Comparison of ENCODE assay signal across 1 cellular context in the genomic region with DNA sequence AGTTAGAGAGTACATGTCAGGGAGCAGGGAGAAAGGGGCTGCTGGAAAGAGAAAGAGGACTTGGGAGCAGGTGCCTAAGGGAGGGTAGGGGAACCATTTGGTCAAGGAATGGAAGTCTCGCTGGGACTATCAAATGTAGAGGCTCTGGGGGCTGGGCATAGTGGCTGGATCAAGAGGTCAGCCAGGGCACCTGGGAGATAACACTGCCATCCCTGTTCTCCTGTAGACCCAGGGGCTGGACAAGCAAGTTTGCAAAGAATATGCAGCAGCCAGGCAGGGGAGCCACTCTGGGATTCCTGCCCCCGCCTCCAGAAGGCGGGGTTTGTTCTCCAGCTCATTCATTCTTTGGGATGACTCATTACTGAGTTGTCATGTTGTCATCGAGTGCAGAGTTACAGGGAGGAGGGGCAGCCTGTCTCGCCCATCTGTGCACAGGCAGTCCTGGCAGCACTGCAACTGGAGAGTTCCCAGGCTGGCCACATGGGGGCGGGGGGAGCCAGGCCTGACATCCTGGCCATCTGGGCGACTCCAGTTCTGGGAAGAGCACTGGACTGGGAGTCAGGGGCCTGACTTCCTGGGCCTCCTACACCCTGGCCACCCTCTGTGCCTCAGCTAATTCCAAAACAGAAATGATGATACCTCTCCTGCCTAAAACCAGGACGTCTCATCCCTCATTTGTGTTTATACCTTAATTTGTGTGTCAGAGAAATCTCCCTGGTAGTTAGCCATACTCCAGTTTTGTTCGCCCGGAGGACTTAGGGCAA.
TF ChIP-seq lines count a peak whose summit lies in the region.

No MANE protein-coding gene starts in this region.

TF ChIP-seq in HepG2, 621 proteins besides CTCF, POLR2A, EP300 and RAD21 (continued from another document and continues in another):
- TF ChIP-seq, protein P1, sequence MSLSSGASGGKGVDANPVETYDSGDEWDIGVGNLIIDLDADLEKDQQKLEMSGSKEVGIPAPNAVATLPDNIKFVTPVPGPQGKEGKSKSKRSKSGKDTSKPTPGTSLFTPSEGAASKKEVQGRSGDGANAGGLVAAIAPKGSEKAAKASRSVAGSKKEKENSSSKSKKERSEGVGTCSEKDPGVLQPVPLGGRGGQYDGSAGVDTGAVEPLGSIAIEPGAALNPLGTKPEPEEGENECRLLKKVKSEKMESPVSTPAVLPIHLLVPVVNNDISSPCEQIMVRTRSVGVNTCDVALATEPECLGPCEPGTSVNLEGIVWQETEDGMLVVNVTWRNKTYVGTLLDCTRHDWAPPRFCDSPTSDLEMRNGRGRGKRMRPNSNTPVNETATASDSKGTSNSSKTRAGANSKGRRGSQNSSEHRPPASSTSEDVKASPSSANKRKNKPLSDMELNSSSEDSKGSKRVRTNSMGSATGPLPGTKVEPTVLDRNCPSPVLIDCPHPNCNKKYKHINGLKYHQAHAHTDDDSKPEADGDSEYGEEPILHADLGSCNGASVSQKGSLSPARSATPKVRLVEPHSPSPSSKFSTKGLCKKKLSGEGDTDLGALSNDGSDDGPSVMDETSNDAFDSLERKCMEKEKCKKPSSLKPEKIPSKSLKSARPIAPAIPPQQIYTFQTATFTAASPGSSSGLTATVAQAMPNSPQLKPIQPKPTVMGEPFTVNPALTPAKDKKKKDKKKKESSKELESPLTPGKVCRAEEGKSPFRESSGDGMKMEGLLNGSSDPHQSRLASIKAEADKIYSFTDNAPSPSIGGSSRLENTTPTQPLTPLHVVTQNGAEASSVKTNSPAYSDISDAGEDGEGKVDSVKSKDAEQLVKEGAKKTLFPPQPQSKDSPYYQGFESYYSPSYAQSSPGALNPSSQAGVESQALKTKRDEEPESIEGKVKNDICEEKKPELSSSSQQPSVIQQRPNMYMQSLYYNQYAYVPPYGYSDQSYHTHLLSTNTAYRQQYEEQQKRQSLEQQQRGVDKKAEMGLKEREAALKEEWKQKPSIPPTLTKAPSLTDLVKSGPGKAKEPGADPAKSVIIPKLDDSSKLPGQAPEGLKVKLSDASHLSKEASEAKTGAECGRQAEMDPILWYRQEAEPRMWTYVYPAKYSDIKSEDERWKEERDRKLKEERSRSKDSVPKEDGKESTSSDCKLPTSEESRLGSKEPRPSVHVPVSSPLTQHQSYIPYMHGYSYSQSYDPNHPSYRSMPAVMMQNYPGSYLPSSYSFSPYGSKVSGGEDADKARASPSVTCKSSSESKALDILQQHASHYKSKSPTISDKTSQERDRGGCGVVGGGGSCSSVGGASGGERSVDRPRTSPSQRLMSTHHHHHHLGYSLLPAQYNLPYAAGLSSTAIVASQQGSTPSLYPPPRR (CRISPR knock-in tag; IDR thresholded peaks at IDR 0.05; ENCODE audit: borderline replicate concordance), result peak; percentile 48; the same call in 1 of the 2 replicates
- TF ChIP-seq PCBP1 (IDR thresholded peaks at IDR 0.05; ENCODE audit: borderline replicate concordance, low read depth, low read length) (no peak), MTF2 (CRISPR knock-in tag; IDR thresholded peaks at IDR 0.05; ENCODE audit: borderline replicate concordance) (no peak), TBL1XR1 (IDR thresholded peaks at IDR 0.05; ENCODE audit: borderline replicate concordance, low read length, partially characterized antibody) (peak; percentile 43), JUNB (CRISPR knock-in tag; IDR thresholded peaks at IDR 0.05; ENCODE audit: borderline replicate concordance) (peak; percentile 85; the same call in 1 of the 2 replicates), KDM1A (CRISPR knock-in tag; IDR thresholded peaks at IDR 0.05) (peak; percentile 74), PRPF4 (IDR thresholded peaks at IDR 0.05; ENCODE audit: low read depth, low read length, poor library complexity, severe bottlenecking) (no peak), ZNF557 (CRISPR knock-in tag; IDR thresholded peaks at IDR 0.05) (no peak), GABPB1 (CRISPR knock-in tag; IDR thresholded peaks at IDR 0.05) (peak; percentile 74), NRL (CRISPR knock-in tag; IDR thresholded peaks at IDR 0.05; ENCODE audit: borderline replicate concordance) (peak; percentile 73; the same call in 1 of the 2 replicates), ZNF75D (CRISPR knock-in tag; IDR thresholded peaks at IDR 0.05; ENCODE audit: borderline replicate concordance) (no peak), PHF5A (CRISPR knock-in tag; IDR thresholded peaks at IDR 0.05; ENCODE audit: low read depth, unreplicated experiment) (peak; percentile 92), DR1 (CRISPR knock-in tag; IDR thresholded peaks at IDR 0.05) (0 out of 2 replicates have a peak, but pooled peaks have one; percentile 22), ZNF570 (CRISPR knock-in tag; IDR thresholded peaks at IDR 0.05; ENCODE audit: borderline replicate concordance) (no peak), SMARCE1 (IDR thresholded peaks at IDR 0.05; ENCODE audit: borderline replicate concordance) (no peak)
- TF ChIP-seq, protein P2, sequence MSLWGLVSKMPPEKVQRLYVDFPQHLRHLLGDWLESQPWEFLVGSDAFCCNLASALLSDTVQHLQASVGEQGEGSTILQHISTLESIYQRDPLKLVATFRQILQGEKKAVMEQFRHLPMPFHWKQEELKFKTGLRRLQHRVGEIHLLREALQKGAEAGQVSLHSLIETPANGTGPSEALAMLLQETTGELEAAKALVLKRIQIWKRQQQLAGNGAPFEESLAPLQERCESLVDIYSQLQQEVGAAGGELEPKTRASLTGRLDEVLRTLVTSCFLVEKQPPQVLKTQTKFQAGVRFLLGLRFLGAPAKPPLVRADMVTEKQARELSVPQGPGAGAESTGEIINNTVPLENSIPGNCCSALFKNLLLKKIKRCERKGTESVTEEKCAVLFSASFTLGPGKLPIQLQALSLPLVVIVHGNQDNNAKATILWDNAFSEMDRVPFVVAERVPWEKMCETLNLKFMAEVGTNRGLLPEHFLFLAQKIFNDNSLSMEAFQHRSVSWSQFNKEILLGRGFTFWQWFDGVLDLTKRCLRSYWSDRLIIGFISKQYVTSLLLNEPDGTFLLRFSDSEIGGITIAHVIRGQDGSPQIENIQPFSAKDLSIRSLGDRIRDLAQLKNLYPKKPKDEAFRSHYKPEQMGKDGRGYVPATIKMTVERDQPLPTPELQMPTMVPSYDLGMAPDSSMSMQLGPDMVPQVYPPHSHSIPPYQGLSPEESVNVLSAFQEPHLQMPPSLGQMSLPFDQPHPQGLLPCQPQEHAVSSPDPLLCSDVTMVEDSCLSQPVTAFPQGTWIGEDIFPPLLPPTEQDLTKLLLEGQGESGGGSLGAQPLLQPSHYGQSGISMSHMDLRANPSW (CRISPR knock-in tag; IDR thresholded peaks at IDR 0.05; ENCODE audit: borderline replicate concordance), result no peak; the same call in 1 of the 2 replicates
- TF ChIP-seq, protein P3, sequence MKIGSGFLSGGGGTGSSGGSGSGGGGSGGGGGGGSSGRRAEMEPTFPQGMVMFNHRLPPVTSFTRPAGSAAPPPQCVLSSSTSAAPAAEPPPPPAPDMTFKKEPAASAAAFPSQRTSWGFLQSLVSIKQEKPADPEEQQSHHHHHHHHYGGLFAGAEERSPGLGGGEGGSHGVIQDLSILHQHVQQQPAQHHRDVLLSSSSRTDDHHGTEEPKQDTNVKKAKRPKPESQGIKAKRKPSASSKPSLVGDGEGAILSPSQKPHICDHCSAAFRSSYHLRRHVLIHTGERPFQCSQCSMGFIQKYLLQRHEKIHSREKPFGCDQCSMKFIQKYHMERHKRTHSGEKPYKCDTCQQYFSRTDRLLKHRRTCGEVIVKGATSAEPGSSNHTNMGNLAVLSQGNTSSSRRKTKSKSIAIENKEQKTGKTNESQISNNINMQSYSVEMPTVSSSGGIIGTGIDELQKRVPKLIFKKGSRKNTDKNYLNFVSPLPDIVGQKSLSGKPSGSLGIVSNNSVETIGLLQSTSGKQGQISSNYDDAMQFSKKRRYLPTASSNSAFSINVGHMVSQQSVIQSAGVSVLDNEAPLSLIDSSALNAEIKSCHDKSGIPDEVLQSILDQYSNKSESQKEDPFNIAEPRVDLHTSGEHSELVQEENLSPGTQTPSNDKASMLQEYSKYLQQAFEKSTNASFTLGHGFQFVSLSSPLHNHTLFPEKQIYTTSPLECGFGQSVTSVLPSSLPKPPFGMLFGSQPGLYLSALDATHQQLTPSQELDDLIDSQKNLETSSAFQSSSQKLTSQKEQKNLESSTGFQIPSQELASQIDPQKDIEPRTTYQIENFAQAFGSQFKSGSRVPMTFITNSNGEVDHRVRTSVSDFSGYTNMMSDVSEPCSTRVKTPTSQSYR (CRISPR knock-in tag; IDR thresholded peaks at IDR 0.05; ENCODE audit: borderline replicate concordance), result peak; percentile 84; the same call in 1 of the 2 replicates
- TF ChIP-seq, protein P4, sequence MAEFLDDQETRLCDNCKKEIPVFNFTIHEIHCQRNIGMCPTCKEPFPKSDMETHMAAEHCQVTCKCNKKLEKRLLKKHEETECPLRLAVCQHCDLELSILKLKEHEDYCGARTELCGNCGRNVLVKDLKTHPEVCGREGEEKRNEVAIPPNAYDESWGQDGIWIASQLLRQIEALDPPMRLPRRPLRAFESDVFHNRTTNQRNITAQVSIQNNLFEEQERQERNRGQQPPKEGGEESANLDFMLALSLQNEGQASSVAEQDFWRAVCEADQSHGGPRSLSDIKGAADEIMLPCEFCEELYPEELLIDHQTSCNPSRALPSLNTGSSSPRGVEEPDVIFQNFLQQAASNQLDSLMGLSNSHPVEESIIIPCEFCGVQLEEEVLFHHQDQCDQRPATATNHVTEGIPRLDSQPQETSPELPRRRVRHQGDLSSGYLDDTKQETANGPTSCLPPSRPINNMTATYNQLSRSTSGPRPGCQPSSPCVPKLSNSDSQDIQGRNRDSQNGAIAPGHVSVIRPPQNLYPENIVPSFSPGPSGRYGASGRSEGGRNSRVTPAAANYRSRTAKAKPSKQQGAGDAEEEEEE (CRISPR knock-in tag; IDR thresholded peaks at IDR 0.05; ENCODE audit: borderline replicate concordance), result peak; percentile 57; the same call in 1 of the 2 replicates
- TF ChIP-seq, protein P5, sequence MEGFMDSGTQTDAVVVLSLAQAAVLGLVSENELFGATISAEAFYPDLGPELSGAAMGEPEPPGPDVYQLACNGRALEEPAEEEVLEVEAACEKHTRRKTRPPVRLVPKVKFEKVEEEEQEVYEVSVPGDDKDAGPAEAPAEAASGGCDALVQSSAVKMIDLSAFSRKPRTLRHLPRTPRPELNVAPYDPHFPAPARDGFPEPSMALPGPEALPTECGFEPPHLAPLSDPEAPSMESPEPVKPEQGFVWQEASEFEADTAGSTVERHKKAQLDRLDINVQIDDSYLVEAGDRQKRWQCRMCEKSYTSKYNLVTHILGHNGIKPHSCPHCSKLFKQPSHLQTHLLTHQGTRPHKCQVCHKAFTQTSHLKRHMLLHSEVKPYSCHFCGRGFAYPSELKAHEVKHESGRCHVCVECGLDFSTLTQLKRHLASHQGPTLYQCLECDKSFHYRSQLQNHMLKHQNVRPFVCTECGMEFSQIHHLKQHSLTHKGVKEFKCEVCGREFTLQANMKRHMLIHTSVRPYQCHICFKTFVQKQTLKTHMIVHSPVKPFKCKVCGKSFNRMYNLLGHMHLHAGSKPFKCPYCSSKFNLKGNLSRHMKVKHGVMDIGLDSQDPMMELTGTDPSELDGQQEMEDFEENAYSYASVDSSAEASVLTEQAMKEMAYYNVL (CRISPR knock-in tag; IDR thresholded peaks at IDR 0.05; ENCODE audit: borderline replicate concordance), result peak; percentile 39; the same call in 1 of the 2 replicates
- TF ChIP-seq, protein P6, sequence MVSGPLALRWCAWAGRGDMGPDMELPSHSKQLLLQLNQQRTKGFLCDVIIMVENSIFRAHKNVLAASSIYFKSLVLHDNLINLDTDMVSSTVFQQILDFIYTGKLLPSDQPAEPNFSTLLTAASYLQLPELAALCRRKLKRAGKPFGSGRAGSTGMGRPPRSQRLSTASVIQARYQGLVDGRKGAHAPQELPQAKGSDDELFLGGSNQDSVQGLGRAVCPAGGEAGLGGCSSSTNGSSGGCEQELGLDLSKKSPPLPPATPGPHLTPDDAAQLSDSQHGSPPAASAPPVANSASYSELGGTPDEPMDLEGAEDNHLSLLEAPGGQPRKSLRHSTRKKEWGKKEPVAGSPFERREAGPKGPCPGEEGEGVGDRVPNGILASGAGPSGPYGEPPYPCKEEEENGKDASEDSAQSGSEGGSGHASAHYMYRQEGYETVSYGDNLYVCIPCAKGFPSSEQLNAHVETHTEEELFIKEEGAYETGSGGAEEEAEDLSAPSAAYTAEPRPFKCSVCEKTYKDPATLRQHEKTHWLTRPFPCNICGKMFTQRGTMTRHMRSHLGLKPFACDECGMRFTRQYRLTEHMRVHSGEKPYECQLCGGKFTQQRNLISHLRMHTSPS (CRISPR knock-in tag; IDR thresholded peaks at IDR 0.05; ENCODE audit: low read depth), result 0 out of 2 replicates have a peak, but pooled peaks have one; percentile 51
- TF ChIP-seq, protein P7, sequence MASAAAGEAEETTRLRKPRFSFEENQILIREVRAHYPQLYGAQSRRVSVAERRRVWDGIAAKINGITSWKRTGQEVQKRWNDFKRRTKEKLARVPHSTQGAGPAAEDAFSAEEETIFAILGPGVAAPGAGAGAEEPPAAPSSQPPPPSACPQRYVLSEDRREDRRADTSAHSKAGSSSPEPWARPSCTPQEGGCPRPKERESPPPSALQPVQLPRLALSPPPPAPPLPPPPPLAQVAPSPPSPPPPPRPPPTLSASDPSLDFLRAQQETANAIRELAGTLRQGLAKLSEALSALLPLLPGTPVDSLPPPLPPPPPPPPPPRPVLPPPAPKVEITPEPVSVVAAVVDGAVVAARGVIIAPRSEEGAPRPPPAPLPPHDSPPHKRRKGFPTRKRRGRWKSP (CRISPR knock-in tag; IDR thresholded peaks at IDR 0.05), result peak; percentile 84
- TF ChIP-seq, protein P8, sequence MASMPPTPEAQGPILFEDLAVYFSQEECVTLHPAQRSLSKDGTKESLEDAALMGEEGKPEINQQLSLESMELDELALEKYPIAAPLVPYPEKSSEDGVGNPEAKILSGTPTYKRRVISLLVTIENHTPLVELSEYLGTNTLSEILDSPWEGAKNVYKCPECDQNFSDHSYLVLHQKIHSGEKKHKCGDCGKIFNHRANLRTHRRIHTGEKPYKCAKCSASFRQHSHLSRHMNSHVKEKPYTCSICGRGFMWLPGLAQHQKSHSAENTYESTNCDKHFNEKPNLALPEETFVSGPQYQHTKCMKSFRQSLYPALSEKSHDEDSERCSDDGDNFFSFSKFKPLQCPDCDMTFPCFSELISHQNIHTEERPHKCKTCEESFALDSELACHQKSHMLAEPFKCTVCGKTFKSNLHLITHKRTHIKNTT (CRISPR knock-in tag; IDR thresholded peaks at IDR 0.05), result no peak
- TF ChIP-seq, protein P9, sequence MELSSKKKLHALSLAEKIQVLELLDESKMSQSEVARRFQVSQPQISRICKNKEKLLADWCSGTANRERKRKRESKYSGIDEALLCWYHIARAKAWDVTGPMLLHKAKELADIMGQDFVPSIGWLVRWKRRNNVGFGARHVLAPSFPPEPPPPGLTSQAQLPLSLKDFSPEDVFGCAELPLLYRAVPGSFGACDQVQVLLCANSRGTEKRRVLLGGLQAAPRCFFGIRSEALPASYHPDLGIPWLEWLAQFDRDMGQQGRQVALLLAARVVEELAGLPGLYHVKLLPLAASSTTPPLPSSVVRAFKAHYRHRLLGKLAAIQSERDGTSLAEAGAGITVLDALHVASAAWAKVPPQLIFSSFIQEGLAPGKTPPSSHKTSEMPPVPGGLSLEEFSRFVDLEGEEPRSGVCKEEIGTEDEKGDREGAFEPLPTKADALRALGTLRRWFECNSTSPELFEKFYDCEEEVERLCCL (CRISPR knock-in tag; IDR thresholded peaks at IDR 0.05; ENCODE audit: borderline replicate concordance), result no peak
